ENCODE assay signal across 10 cellular contexts in genomic region chr10:132162021-132162531, GRCh38. TPM values are rescaled to one million over a fixed set of nuclear protein-coding genes. Genes with fewer than 3 reads are reported as not detected.
DNase-seq lines count a peak whose midpoint lies in the region; ATAC-seq lines count a peak whose summit lies in the region.
"Had no signal": no experiment of that assay in that cellular context is flagged by ENCODE, and none has a peak within 500 bp of the region (broad histone marks: within the 10 kb centered on the region; RNA-seq: fewer than 3 reads in every experiment).

No MANE protein-coding gene starts in this region.

- peak overlapping the region; percentile 49 for H3K4me3 Mint-ChIP-seq in activated CD8-positive, alpha-beta memory T cell treated with anti-CD3 and anti-CD28 coated beads, Interleukin-2, amount 10 ng/mL, durations not matched to agents 7 days and 5 days
- peak overlapping the region; percentile 16 for H3K4me3 Mint-ChIP-seq in activated naive CD8-positive, alpha-beta T cell treated with anti-CD3 and anti-CD28 coated beads, Interleukin-2, amount 50 U/mL, for 24 hours
- H3K4me3 Mint-ChIP-seq: CD14-positive monocyte had no signal

- H3K36me3 Mint-ChIP-seq in activated CD8-positive, alpha-beta memory T cell treated with anti-CD3 and anti-CD28 coated beads, Interleukin-2, amount 10 ng/mL, durations not matched to agents 7 days and 5 days: peaks cover 2% of the 10 kb centered on the region
- no peaks in the 10 kb centered on the region for H3K36me3 Mint-ChIP-seq in activated naive CD8-positive, alpha-beta T cell treated with anti-CD3 and anti-CD28 coated beads, Interleukin-2, amount 50 U/mL, for 24 hours (ENCODE audit: low read depth)
- H3K36me3 Mint-ChIP-seq: CD14-positive monocyte had no signal

- ATAC-seq in activated CD8-positive, alpha-beta memory T cell treated with anti-CD3 and anti-CD28 coated beads, Interleukin-2, amount 10 ng/mL, durations not matched to agents 7 days and 5 days: peak; percentile 67
- ATAC-seq in HG03460 (IDR thresholded peaks at IDR 0.05; ENCODE audit: unreplicated experiment) (peak; percentile 66), GM21717 (IDR thresholded peaks at IDR 0.05; ENCODE audit: unreplicated experiment) (no peak)
- ATAC-seq in activated naive CD8-positive, alpha-beta T cell treated with anti-CD3 and anti-CD28 coated beads, Interleukin-2, amount 50 U/mL, for 24 hours: peak; percentile 53

- H3K27me3 Mint-ChIP-seq in activated CD8-positive, alpha-beta memory T cell treated with anti-CD3 and anti-CD28 coated beads, Interleukin-2, amount 10 ng/mL, durations not matched to agents 7 days and 5 days: peaks cover 3% of the 10 kb centered on the region
- H3K27me3 Mint-ChIP-seq in activated naive CD8-positive, alpha-beta T cell treated with anti-CD3 and anti-CD28 coated beads, Interleukin-2, amount 50 U/mL, for 24 hours: no peaks in the 10 kb centered on the region

- peak overlapping the region; percentile 98 for H3K27ac Mint-ChIP-seq in activated CD8-positive, alpha-beta memory T cell treated with anti-CD3 and anti-CD28 coated beads, Interleukin-2, amount 10 ng/mL, durations not matched to agents 7 days and 5 days
- peak overlapping the region; percentile 75 for H3K27ac Mint-ChIP-seq in activated naive CD8-positive, alpha-beta T cell treated with anti-CD3 and anti-CD28 coated beads, Interleukin-2, amount 50 U/mL, for 24 hours
- H3K27ac Mint-ChIP-seq: CD14-positive monocyte had no signal

- CTCF ChIA-PET in activated CD8-positive, alpha-beta memory T cell treated with anti-CD3 and anti-CD28 coated beads, Interleukin-2, amount 10 ng/mL, durations not matched to agents 7 days and 5 days (lab: Charles Lee): no interaction called here

- no peaks in the 10 kb centered on the region for H3K9me3 Mint-ChIP-seq in activated CD8-positive, alpha-beta memory T cell treated with anti-CD3 and anti-CD28 coated beads, Interleukin-2, amount 10 ng/mL, durations not matched to agents 7 days and 5 days (ENCODE audit: low read depth)
- H3K9me3 Mint-ChIP-seq in activated naive CD8-positive, alpha-beta T cell treated with anti-CD3 and anti-CD28 coated beads, Interleukin-2, amount 50 U/mL, for 24 hours: no peaks in the 10 kb centered on the region

- peaks cover 33% of the 10 kb centered on the region for H3K4me1 Mint-ChIP-seq in activated CD8-positive, alpha-beta memory T cell treated with anti-CD3 and anti-CD28 coated beads, Interleukin-2, amount 10 ng/mL, durations not matched to agents 7 days and 5 days
- H3K4me1 Mint-ChIP-seq in activated naive CD8-positive, alpha-beta T cell treated with anti-CD3 and anti-CD28 coated beads, Interleukin-2, amount 50 U/mL, for 24 hours: peaks cover 26% of the 10 kb centered on the region
- H3K4me1 Mint-ChIP-seq: CD14-positive monocyte had no signal

- DNase-seq in activated CD8-positive, alpha-beta memory T cell treated with anti-CD3 and anti-CD28 coated beads, Interleukin-2, amount 10 ng/mL, durations not matched to agents 7 days and 5 days: peak; percentile 79
- no peak for DNase-seq in activated CD8-positive, alpha-beta memory T cell treated with anti-CD3 and anti-CD28 coated beads, Interleukin-2, amount 50 U/mL, for 4 hours
- peak; percentile 51 for DNase-seq in activated naive CD8-positive, alpha-beta T cell treated with anti-CD3 and anti-CD28 coated beads, Interleukin-2, amount 50 U/mL, for 24 hours
- DNase-seq in stimulated activated CD8-positive, alpha-beta memory T cell treated with anti-CD3 and anti-CD28 coated beads, Interleukin-15, amount 100 ng/mL, for 48 hours (ENCODE audit: low read depth in 2 of 2): peak; percentile 11 to 35
- DNase-seq in NCI-H524 treated with DMSO at 0.1 percent for 48 hours (lab: John Stamatoyannopoulos, UW): no peak
- DNase-seq in effector CD4-positive, alpha-beta T cell: no peak
- DNase-seq: H7 had no signal

RNA-seq across cellular contexts. Expression of gene DPYSL4, which starts 24.7 kb away (rescaled TPM):
- total RNA-seq in activated CD8-positive, alpha-beta memory T cell treated with anti-CD3 and anti-CD28 coated beads, Interleukin-2, amount 10 ng/mL, durations not matched to agents 7 days and 5 days: 1 to 10 TPM; 1.5 to 2.6 TPM

Comparison
In these comparisons a context has a peak if more than half of its experiments do, and no peak if none do; other contexts are left out.
1. DNase-seq: peak in activated CD8-positive, alpha-beta memory T cell treated with anti-CD3 and anti-CD28 coated beads, Interleukin-2, amount 10 ng/mL, durations not matched to agents 7 days and 5 days (single experiment), activated naive CD8-positive, alpha-beta T cell treated with anti-CD3 and anti-CD28 coated beads, Interleukin-2, amount 50 U/mL, for 24 hours (single experiment) and stimulated activated CD8-positive, alpha-beta memory T cell treated with anti-CD3 and anti-CD28 coated beads, Interleukin-15, amount 100 ng/mL, for 48 hours (2 of 2); none in activated CD8-positive, alpha-beta memory T cell treated with anti-CD3 and anti-CD28 coated beads, Interleukin-2, amount 50 U/mL, for 4 hours (single experiment), NCI-H524 treated with DMSO at 0.1 percent for 48 hours (single experiment) and effector CD4-positive, alpha-beta T cell (single experiment).